Comparison of ENCODE assay signal across 8 cellular contexts in genomic region chr15:38586005-38586404, GRCh38. TPM values are rescaled to one million over a fixed set of nuclear protein-coding genes. Genes with fewer than 3 reads are reported as not detected.
DNase-seq lines count a peak whose midpoint lies in the region; ATAC-seq, FAIRE-seq and TF ChIP-seq lines count a peak whose summit lies in the region.
"Not testable (repeated sequence)": the region's sequence is repeated elsewhere in the genome, so short reads cannot be mapped to it uniquely, and the experiment has no call there.
"Had no signal": no experiment of that assay in that cellular context is flagged by ENCODE, and none has a peak within 500 bp of the region (broad histone marks: within the 10 kb centered on the region; RNA-seq: fewer than 3 reads in every experiment).

No MANE protein-coding gene starts in this region.

- H3K4me2 ChIP-seq in K562 (ENCODE audit: insufficient read depth, low read length), result not testable (repeated sequence)

- DNase-seq in activated B cell treated with CpG ODN at 0.5 μM for 24 hours; activated CD4-positive, alpha-beta T cell treated with anti-CD3 and anti-CD28 coated beads, Interleukin-2, amount 10 ng/mL, durations not matched to agents 7 days and 5 days; activated CD8-positive, alpha-beta T cell treated with anti-CD3 and anti-CD28 coated beads, Interleukin-2, amount 10 ng/mL, durations not matched to agents 7 days and 5 days; activated T-helper 1 cell treated with anti-CD3 and anti-CD28 coated beads, Interleukin-12 subunit alpha, Interleukin-12 subunit beta, Interleukin-2, Interleukin-4 antibody, amounts not matched to agents 30 ng/mL and 10 ng/mL and 1 ng/mL, durations not matched to agents 14 hours and 24 hours and 36 hours (ENCODE audit: low spot score); activated naive CD4-positive, alpha-beta T cell treated with anti-CD3 and anti-CD28 coated beads for 36 hours; K562 (ENCODE audit: extremely low read depth in 1 of 4, low spot score in 3 of 4): not testable (repeated sequence)

- not testable (repeated sequence) for TF ChIP-seq POLR2A in K562 (conservative IDR thresholded peaks at IDR 0.05)

- WGBS in K562 (ENCODE audit: insufficient coverage, low coverage, missing lambda C conversion rate), result 38% methylated on average over 2 of the region's 2 CpGs

- H3K4me3 ChIP-seq in HEK293 (ENCODE audit: low read depth, low read length); K562: not testable (repeated sequence)

- not testable (repeated sequence) for H3K9me1 ChIP-seq in K562 (ENCODE audit: control insufficient read depth, insufficient read depth, low read length)

- not testable (repeated sequence) for H3K36me3 ChIP-seq in HEK293 (ENCODE audit: control insufficient read depth in 2 of 2, insufficient read depth in 1 of 2, low read length in 2 of 2); K562 (ENCODE audit: control insufficient read depth, insufficient read depth, low read length)

- TF ChIP-seq CTCF in HEK293 (tag by site-specific recombination; IDR thresholded peaks at IDR 0.05); activated B cell treated with CpG ODN at 0.5 μM for 24 hours (IDR thresholded peaks at IDR 0.05); K562 (IDR thresholded peaks at IDR 0.05 in 2 of 3, conservative IDR thresholded peaks at IDR 0.05 in 1 of 3; ENCODE audit: insufficient read depth in 2 of 3, low read depth in 1 of 3, low read length in 3 of 3): not testable (repeated sequence)

- not testable (repeated sequence) for H2AFZ ChIP-seq in K562 (ENCODE audit: low read depth, low read length)

- H3K27me3 Mint-ChIP-seq in activated B cell treated with CpG ODN at 0.5 μM for 24 hours; activated CD4-positive, alpha-beta T cell treated with anti-CD3 and anti-CD28 coated beads, Interleukin-2, amount 10 ng/mL, durations not matched to agents 7 days and 5 days; activated CD8-positive, alpha-beta T cell treated with anti-CD3 and anti-CD28 coated beads, Interleukin-2, amount 10 ng/mL, durations not matched to agents 7 days and 5 days (ENCODE audit: low read depth); activated T-helper 1 cell treated with anti-CD3 and anti-CD28 coated beads, Interleukin-12 subunit alpha, Interleukin-12 subunit beta, Interleukin-2, Interleukin-4 antibody, amounts not matched to agents 30 ng/mL and 10 ng/mL and 1 ng/mL, durations not matched to agents 14 hours and 24 hours and 36 hours (ENCODE audit: insufficient read depth); activated naive CD4-positive, alpha-beta T cell treated with anti-CD3 and anti-CD28 coated beads for 36 hours (ENCODE audit: low read depth): not testable (repeated sequence)

- H3K4me1 Mint-ChIP-seq in activated B cell treated with CpG ODN at 0.5 μM for 24 hours, result peaks cover 14% of the 10 kb centered on the region
- H3K4me1 Mint-ChIP-seq in activated CD4-positive, alpha-beta T cell treated with anti-CD3 and anti-CD28 coated beads, Interleukin-2, amount 10 ng/mL, durations not matched to agents 7 days and 5 days, result peaks cover 32% of the 10 kb centered on the region
- peaks cover 35% of the 10 kb centered on the region for H3K4me1 Mint-ChIP-seq in activated CD8-positive, alpha-beta T cell treated with anti-CD3 and anti-CD28 coated beads, Interleukin-2, amount 10 ng/mL, durations not matched to agents 7 days and 5 days (ENCODE audit: low read depth)
- peaks cover 28% of the 10 kb centered on the region for H3K4me1 Mint-ChIP-seq in activated T-helper 1 cell treated with anti-CD3 and anti-CD28 coated beads, Interleukin-12 subunit alpha, Interleukin-12 subunit beta, Interleukin-2, Interleukin-4 antibody, amounts not matched to agents 30 ng/mL and 10 ng/mL and 1 ng/mL, durations not matched to agents 14 hours and 24 hours and 36 hours (ENCODE audit: low read depth)
- H3K4me1 Mint-ChIP-seq in activated naive CD4-positive, alpha-beta T cell treated with anti-CD3 and anti-CD28 coated beads for 36 hours (ENCODE audit: low read depth), result peaks cover 33% of the 10 kb centered on the region

- not testable (repeated sequence) for H3K4me3 Mint-ChIP-seq in activated B cell treated with CpG ODN at 0.5 μM for 24 hours; activated CD4-positive, alpha-beta T cell treated with anti-CD3 and anti-CD28 coated beads, Interleukin-2, amount 10 ng/mL, durations not matched to agents 7 days and 5 days; activated CD8-positive, alpha-beta T cell treated with anti-CD3 and anti-CD28 coated beads, Interleukin-2, amount 10 ng/mL, durations not matched to agents 7 days and 5 days; activated T-helper 1 cell treated with anti-CD3 and anti-CD28 coated beads, Interleukin-12 subunit alpha, Interleukin-12 subunit beta, Interleukin-2, Interleukin-4 antibody, amounts not matched to agents 30 ng/mL and 10 ng/mL and 1 ng/mL, durations not matched to agents 14 hours and 24 hours and 36 hours; activated naive CD4-positive, alpha-beta T cell treated with anti-CD3 and anti-CD28 coated beads for 36 hours

- in situ Hi-C loops in K562 (cut with MboI), result not testable (repeated sequence)

- H3K27me3 ChIP-seq in K562 (ENCODE audit: control insufficient read depth in 2 of 2, insufficient read depth in 2 of 2, low read length in 2 of 2), result not testable (repeated sequence)

- not testable (repeated sequence) for TF ChIP-seq EP300 in K562 (IDR thresholded peaks at IDR 0.05; ENCODE audit: low read length)

- POLR2A ChIA-PET in HEK293 (lab: Yijun Ruan, JAX); activated B cell treated with CpG ODN at 0.5 μM for 24 hours (lab: Charles Lee); activated CD4-positive, alpha-beta T cell treated with anti-CD3 and anti-CD28 coated beads, Interleukin-2, amount 10 ng/mL, durations not matched to agents 7 days and 5 days (lab: Charles Lee); activated CD8-positive, alpha-beta T cell treated with anti-CD3 and anti-CD28 coated beads, Interleukin-2, amount 10 ng/mL, durations not matched to agents 7 days and 5 days (lab: Charles Lee); K562 (lab: Yijun Ruan, JAX): not testable (repeated sequence)

- H3K79me2 ChIP-seq in K562 (ENCODE audit: control insufficient read depth, insufficient read depth, low read length), result not testable (repeated sequence)

- intact Hi-C loops in activated B cell treated with CpG ODN at 0.5 μM for 24 hours (cut with micrococcal nuclease), result loop anchor here (2.0 kb wide), 1 partner anchor 21 kb away; the partner anchor contains the start of gene RASGRP1
- intact Hi-C loops in activated T-helper 1 cell treated with anti-CD3 and anti-CD28 coated beads, Interleukin-12 subunit alpha, Interleukin-12 subunit beta, Interleukin-2, Interleukin-4 antibody, amounts not matched to agents 30 ng/mL and 10 ng/mL and 1 ng/mL, durations not matched to agents 14 hours and 24 hours and 36 hours (cut with micrococcal nuclease); K562 (cut with micrococcal nuclease): not testable (repeated sequence)
- intact Hi-C loops in activated naive CD4-positive, alpha-beta T cell treated with anti-CD3 and anti-CD28 coated beads for 36 hours (cut with micrococcal nuclease), result loop anchor here (2.0 kb wide), 1 partner anchor 45 kb away; no protein-coding TSS in a partner anchor

- FAIRE-seq in K562 (lab: Jason Lieb, UNC), result not testable (repeated sequence)

- H3K9ac ChIP-seq in K562 (ENCODE audit: insufficient read depth in 1 of 2, low read depth in 2 of 2, low read length in 2 of 2), result not testable (repeated sequence)

- not testable (repeated sequence) for H3K27ac ChIP-seq in HEK293 (ENCODE audit: extremely low read depth, low read depth, low read length); K562 (ENCODE audit: extremely low read depth, low read depth, low read length)

- not testable (repeated sequence) for TF ChIP-seq RAD21 in K562 (CRISPR knock-in tag; conservative IDR thresholded peaks at IDR 0.05 in 1 of 2, IDR thresholded peaks at IDR 0.05 in 1 of 2)

- H3K27ac Mint-ChIP-seq in activated B cell treated with CpG ODN at 0.5 μM for 24 hours, result peak overlapping the region; percentile 41
- H3K27ac Mint-ChIP-seq in activated CD4-positive, alpha-beta T cell treated with anti-CD3 and anti-CD28 coated beads, Interleukin-2, amount 10 ng/mL, durations not matched to agents 7 days and 5 days, result peak overlapping the region; percentile 26
- H3K27ac Mint-ChIP-seq in activated CD8-positive, alpha-beta T cell treated with anti-CD3 and anti-CD28 coated beads, Interleukin-2, amount 10 ng/mL, durations not matched to agents 7 days and 5 days, result peak overlapping the region; percentile 3
- peak overlapping the region; percentile 31 for H3K27ac Mint-ChIP-seq in activated T-helper 1 cell treated with anti-CD3 and anti-CD28 coated beads, Interleukin-12 subunit alpha, Interleukin-12 subunit beta, Interleukin-2, Interleukin-4 antibody, amounts not matched to agents 30 ng/mL and 10 ng/mL and 1 ng/mL, durations not matched to agents 14 hours and 24 hours and 36 hours
- peak overlapping the region; percentile 44 for H3K27ac Mint-ChIP-seq in activated naive CD4-positive, alpha-beta T cell treated with anti-CD3 and anti-CD28 coated beads for 36 hours

- ATAC-seq in activated B cell treated with CpG ODN at 0.5 μM for 24 hours (ENCODE audit: low read depth); activated CD8-positive, alpha-beta T cell treated with anti-CD3 and anti-CD28 coated beads, Interleukin-2, amount 10 ng/mL, durations not matched to agents 7 days and 5 days; K562: not testable (repeated sequence)

- not testable (repeated sequence) for H3K9me3 Mint-ChIP-seq in activated B cell treated with CpG ODN at 0.5 μM for 24 hours; activated CD8-positive, alpha-beta T cell treated with anti-CD3 and anti-CD28 coated beads, Interleukin-2, amount 10 ng/mL, durations not matched to agents 7 days and 5 days (ENCODE audit: insufficient read depth)
- peaks cover 21% of the 10 kb centered on the region for H3K9me3 Mint-ChIP-seq in activated CD4-positive, alpha-beta T cell treated with anti-CD3 and anti-CD28 coated beads, Interleukin-2, amount 10 ng/mL, durations not matched to agents 7 days and 5 days
- peaks cover 28% of the 10 kb centered on the region for H3K9me3 Mint-ChIP-seq in activated T-helper 1 cell treated with anti-CD3 and anti-CD28 coated beads, Interleukin-12 subunit alpha, Interleukin-12 subunit beta, Interleukin-2, Interleukin-4 antibody, amounts not matched to agents 30 ng/mL and 10 ng/mL and 1 ng/mL, durations not matched to agents 14 hours and 24 hours and 36 hours
- peaks cover 16% of the 10 kb centered on the region for H3K9me3 Mint-ChIP-seq in activated naive CD4-positive, alpha-beta T cell treated with anti-CD3 and anti-CD28 coated beads for 36 hours

- not testable (repeated sequence) for BruUV-seq in K562 (replicated peaks; lab: Mats Ljungman, UMichigan)

- H3K36me3 Mint-ChIP-seq in activated B cell treated with CpG ODN at 0.5 μM for 24 hours (ENCODE audit: low read depth); activated naive CD4-positive, alpha-beta T cell treated with anti-CD3 and anti-CD28 coated beads for 36 hours (ENCODE audit: low read depth): not testable (repeated sequence)
- peaks cover 36% of the 10 kb centered on the region for H3K36me3 Mint-ChIP-seq in activated CD4-positive, alpha-beta T cell treated with anti-CD3 and anti-CD28 coated beads, Interleukin-2, amount 10 ng/mL, durations not matched to agents 7 days and 5 days (ENCODE audit: low read depth)
- peaks cover 19% of the 10 kb centered on the region for H3K36me3 Mint-ChIP-seq in activated CD8-positive, alpha-beta T cell treated with anti-CD3 and anti-CD28 coated beads, Interleukin-2, amount 10 ng/mL, durations not matched to agents 7 days and 5 days (ENCODE audit: low read depth)
- H3K36me3 Mint-ChIP-seq in activated T-helper 1 cell treated with anti-CD3 and anti-CD28 coated beads, Interleukin-12 subunit alpha, Interleukin-12 subunit beta, Interleukin-2, Interleukin-4 antibody, amounts not matched to agents 30 ng/mL and 10 ng/mL and 1 ng/mL, durations not matched to agents 14 hours and 24 hours and 36 hours (ENCODE audit: low read depth), result peaks cover 16% of the 10 kb centered on the region

- H4K20me1 ChIP-seq in K562 (replicated peaks; ENCODE audit: control insufficient read depth, insufficient read depth, low read length), result not testable (repeated sequence)

- H3K9me3 ChIP-seq in HEK293 (ENCODE audit: control insufficient read depth, insufficient read depth, low read depth, low read length); K562 (replicated peaks; ENCODE audit: control insufficient read depth, insufficient read depth, low read depth, low read length): not testable (repeated sequence)

- not testable (repeated sequence) for H3K4me1 ChIP-seq in HEK293 (ENCODE audit: control insufficient read depth, insufficient read depth, low read length)
- H3K4me1 ChIP-seq in K562 (replicated peaks in 1 of 2; ENCODE audit: control insufficient read depth in 2 of 2, insufficient read depth in 2 of 2, low read length in 2 of 2), result peaks cover 3 to 15% of the 10 kb centered on the region in 2 experiments; a peak in 3 of 5 replicates

- CTCF ChIA-PET in HEK293 (lab: Yijun Ruan, JAX); activated B cell treated with CpG ODN at 0.5 μM for 24 hours (lab: Charles Lee); activated CD4-positive, alpha-beta T cell treated with anti-CD3 and anti-CD28 coated beads, Interleukin-2, amount 10 ng/mL, durations not matched to agents 7 days and 5 days (lab: Charles Lee); activated CD8-positive, alpha-beta T cell treated with anti-CD3 and anti-CD28 coated beads, Interleukin-2, amount 10 ng/mL, durations not matched to agents 7 days and 5 days (lab: Charles Lee); K562 (lab: Yijun Ruan, JAX; ENCODE audit: low intra/inter-chr PET ratio): not testable (repeated sequence)
- CTCF ChIA-PET in activated naive CD4-positive, alpha-beta T cell treated with anti-CD3 and anti-CD28 coated beads for 36 hours (lab: Charles Lee), result interaction anchor here (1.7 kb wide), 1 partner anchor 22 kb away, joined by 4 read pairs; the partner anchor contains the start of gene RASGRP1

RNA-seq across cellular contexts. Expression of gene RASGRP1, which starts 21.4 kb away (rescaled TPM):
- total RNA-seq in activated B cell treated with CpG ODN at 0.5 μM for 24 hours (37.7 and 39.2 TPM in 2 replicates), K562 (2014; rRNA removed) (0.23 and 0.49 TPM in 2 replicates), K562 (2014; rRNA removed; fragmentation: Illumina TruSeq; extraction: Trizol) (0.44 and 0.54 TPM in 2 replicates), K562 (2015; rRNA removed; fragmentation: Illumina TruSeq; extraction: Trizol) (0.26 and 0.33 TPM in 2 replicates), K562 (2021) (0.31 and 0.51 TPM in 2 replicates)
- 100 to 1,000 TPM; 185 to 204 TPM for total RNA-seq in activated CD4-positive, alpha-beta T cell treated with anti-CD3 and anti-CD28 coated beads, Interleukin-2, amount 10 ng/mL, durations not matched to agents 7 days and 5 days
- 100 to 1,000 TPM; 161 to 165 TPM for total RNA-seq in activated CD8-positive, alpha-beta T cell treated with anti-CD3 and anti-CD28 coated beads, Interleukin-2, amount 10 ng/mL, durations not matched to agents 7 days and 5 days
- total RNA-seq in activated T-helper 1 cell treated with anti-CD3 and anti-CD28 coated beads, Interleukin-12 subunit alpha, Interleukin-12 subunit beta, Interleukin-2, Interleukin-4 antibody, amounts not matched to agents 30 ng/mL and 10 ng/mL and 1 ng/mL, durations not matched to agents 14 hours and 24 hours and 36 hours, result 106 and 110 TPM in 2 replicates
- total RNA-seq in activated naive CD4-positive, alpha-beta T cell treated with anti-CD3 and anti-CD28 coated beads for 36 hours, result 10 to 100 TPM; 44.2 to 44.9 TPM
- 0.49 and 1.2 TPM in 2 replicates for total RNA-seq in K562 (2011; cell fraction: chromatin; rRNA removed; ENCODE audit: low replicate concordance)
- total RNA-seq in K562 (2011; cell fraction: nucleolus; rRNA removed), result 0.33 and 0.39 TPM in 2 replicates
- 0.88 and 0.92 TPM in 2 replicates for total RNA-seq in K562 (2011; cell fraction: nucleoplasm; rRNA removed)
- polyA plus RNA-seq in K562 (2011; rRNA removed) (0.12 and 0.38 TPM in 2 replicates), K562 (2014; fragmentation: Illumina TruSeq; extraction: Trizol) (0.30 and 0.60 TPM in 2 replicates), K562 (2014; fragmentation: Nextera tagmentation; extraction: Ambion mirVana) (under 1 TPM; 0.14 to 0.17 TPM), K562 (2014; rRNA removed) (0.27 and 0.72 TPM in 2 replicates)
- polyA plus RNA-seq in K562 (2011; cell fraction: cytosol; rRNA removed), result 0.12 and 0.19 TPM in 2 replicates
- polyA plus RNA-seq in K562 (2011; cell fraction: nucleus; rRNA removed), result 0.37 and 0.51 TPM in 2 replicates
- 0.35 and 1.2 TPM in 2 replicates for polyA plus RNA-seq in K562 (2012)
- 0.21 and 0.24 TPM in 2 replicates for polyA minus RNA-seq in K562 (2011; rRNA and poly(A)+ RNA removed)
- polyA minus RNA-seq in K562 (2011; cell fraction: cytosol; rRNA and poly(A)+ RNA removed), result not detected in 2 replicates
- polyA minus RNA-seq in K562 (2011; cell fraction: nucleus; rRNA and poly(A)+ RNA removed), result 0.22 and 0.27 TPM in 2 replicates
- total RNA-seq: A673 had no signal

Comparison
In these comparisons a context has a peak if more than half of its experiments do, and no peak if none do; other contexts are left out.
1. RNA of gene RASGRP1, which starts 21.4 kb away (total RNA-seq): 185 to 204 TPM in activated CD4-positive, alpha-beta T cell treated with anti-CD3 and anti-CD28 coated beads, Interleukin-2, amount 10 ng/mL, durations not matched to agents 7 days and 5 days, 161 to 165 TPM in activated CD8-positive, alpha-beta T cell treated with anti-CD3 and anti-CD28 coated beads, Interleukin-2, amount 10 ng/mL, durations not matched to agents 7 days and 5 days, 106 to 110 TPM in activated T-helper 1 cell treated with anti-CD3 and anti-CD28 coated beads, Interleukin-12 subunit alpha, Interleukin-12 subunit beta, Interleukin-2, Interleukin-4 antibody, amounts not matched to agents 30 ng/mL and 10 ng/mL and 1 ng/mL, durations not matched to agents 14 hours and 24 hours and 36 hours, 44.2 to 44.9 TPM in activated naive CD4-positive, alpha-beta T cell treated with anti-CD3 and anti-CD28 coated beads for 36 hours and 37.7 to 39.2 TPM in activated B cell treated with CpG ODN at 0.5 μM for 24 hours; 0.23 to 1.2 TPM in K562; every median in the first group is over 10 times any median in the second.
2. Peak in every context shown above with its lines, with median percentiles within 50 percentile points of each other: H3K27ac Mint-ChIP-seq.